18 cellular contexts compared by ENCODE assay signal in genomic region chr9:93960221-93960970, GRCh38. TPM values are rescaled to one million over a fixed set of nuclear protein-coding genes. Genes with fewer than 3 reads are reported as not detected.
DNase-seq lines count a peak whose midpoint lies in the region; ATAC-seq, FAIRE-seq and TF ChIP-seq lines count a peak whose summit lies in the region.
"Had no signal": no experiment of that assay in that cellular context is flagged by ENCODE, and none has a peak within 500 bp of the region (broad histone marks: within the 10 kb centered on the region; RNA-seq: fewer than 3 reads in every experiment).

No MANE protein-coding gene starts in this region.

- peak; percentile 49 for DNase-seq in CD14-positive monocyte (ENCODE audit: low spot score)
- DNase-seq in H1 (ENCODE audit: low read depth in 1 of 2, low spot score in 2 of 2) = peak in 1 of 2 experiments; percentile 72
- DNase-seq in natural killer cell = no peak
- DNase-seq in germinal center (ENCODE audit: low spot score) = no peak
- no peak for DNase-seq in NCI-H187 treated with DMSO at 0.1 percent for 48 hours (lab: John Stamatoyannopoulos, UW)
- DNase-seq: activated CD8-positive, alpha-beta T cell treated with anti-CD3 and anti-CD28 coated beads, Interleukin-2, amount 10 ng/mL, durations not matched to agents 7 days and 5 days; BE2C; GF-D8; left cardiac atrium; NCI-H2171; stimulated activated CD4-positive, alpha-beta T cell treated with anti-CD3 and anti-CD28 coated beads, Interleukin-1b, Interleukin-23, amount 100 ng/mL, for 48 hours; stimulated activated naive CD4-positive, alpha-beta T cell treated with Interleukin-2 at 50 U/mL for 16 hours; T-helper 2 cell had no signal

- H3K27me3 Mint-ChIP-seq in CD14-positive monocyte (ENCODE audit: low read depth in 3 of 3) = peaks cover 76 to 89% (median 85%) of the 10 kb centered on the region in 3 donors
- H3K27me3 Mint-ChIP-seq in natural killer cell (ENCODE audit: low read depth in 2 of 2) = peaks cover 61 to 68% of the 10 kb centered on the region in 2 donors

- H3K9me3 ChIP-seq in HUES6 (ENCODE audit: control insufficient read depth, insufficient read depth, low read depth, low read length) = no peaks in the 10 kb centered on the region
- H3K9me3 ChIP-seq in H1 (ENCODE audit: insufficient read depth in 2 of 2, low read depth in 1 of 2, low read length in 1 of 2) = no peaks in the 10 kb centered on the region; a peak in 1 of 4 replicates
- H3K9me3 ChIP-seq: BE2C, gastroesophageal sphincter had no signal

- H3K79me1 ChIP-seq in H1 (ENCODE audit: low read depth, low read length) = no peaks in the 10 kb centered on the region

- peak overlapping the region; percentile 17; the same call in 1 of the 2 replicates for H4K8ac ChIP-seq in H1 (ENCODE audit: extremely low read depth, insufficient read depth, low read length)

- no peak overlapping the region for H3K27ac ChIP-seq in HUES6 (ENCODE audit: low read depth, low read length)
- no peak overlapping the region for H3K27ac ChIP-seq in H1 (ENCODE audit: low read depth, low read length)
- H3K27ac ChIP-seq: gastroesophageal sphincter had no signal

- TF ChIP-seq RAD21 in H1 (IDR thresholded peaks at IDR 0.05 in 1 of 2, conservative IDR thresholded peaks at IDR 0.05 in 1 of 2; ENCODE audit: low read depth in 2 of 2, low read length in 2 of 2) = no peak

- H4K20me1 ChIP-seq in H1 (replicated peaks in 1 of 2; ENCODE audit: control insufficient read depth in 1 of 2, insufficient read depth in 2 of 2, low read length in 2 of 2) = peaks cover 2 to 23% of the 10 kb centered on the region in 2 experiments

- H4K5ac ChIP-seq in H1 (ENCODE audit: insufficient read length, low read depth, low read length) = no peak overlapping the region

- H3K27me3 ChIP-seq in HUES6 (ENCODE audit: control insufficient read depth, insufficient read depth, low read length) (peaks cover 81% of the 10 kb centered on the region), H1 (replicated peaks in 1 of 4; ENCODE audit: control insufficient read depth in 3 of 4, extremely low read depth in 1 of 4, insufficient read depth in 3 of 4, low read length in 3 of 4) (peaks cover 64 to 75% (median 72%) of the 10 kb centered on the region in 4 experiments)

- peaks cover 21% of the 10 kb centered on the region for H3K4me1 ChIP-seq in HUES6 (ENCODE audit: control insufficient read depth, insufficient read depth, low read length)
- peaks cover 0 to 31% (median 19%) of the 10 kb centered on the region in 4 experiments; a peak in 6 of 7 replicates for H3K4me1 ChIP-seq in H1 (replicated peaks in 1 of 4; ENCODE audit: control insufficient read depth in 3 of 4, insufficient read depth in 4 of 4, low read length in 3 of 4)
- H3K4me1 ChIP-seq: BE2C had no signal

- no peak overlapping the region for H3K9ac ChIP-seq in HUES6 (ENCODE audit: low read length)
- H3K9ac ChIP-seq in H1 (replicated peaks in 1 of 4; ENCODE audit: extremely low read depth in 1 of 4, low read depth in 3 of 4, low read length in 3 of 4) = no peak overlapping the region

- intact Hi-C loops in CD14-positive monocyte (cut with micrococcal nuclease) (loop anchor here (5.0 kb wide), 2 partner anchors 133 to 798 kb away; no protein-coding TSS in a partner anchor), natural killer cell (cut with micrococcal nuclease) (no loop called here)

- no peak for TF ChIP-seq CTCF in CD14-positive monocyte (IDR thresholded peaks at IDR 0.05)
- no peak for TF ChIP-seq CTCF in H1 (IDR thresholded peaks at IDR 0.05; ENCODE audit: control extremely low read depth in 1 of 3, insufficient read depth in 1 of 3, low read depth in 1 of 3, low read length in 3 of 3)
- TF ChIP-seq CTCF in natural killer cell (IDR thresholded peaks at IDR 0.05) = no peak

- TF ChIP-seq POLR2A in H1 (IDR thresholded peaks at IDR 0.05; ENCODE audit: control extremely low read depth in 1 of 2, low read depth in 2 of 2, low read length in 2 of 2) = no peak

- H3K36me3 ChIP-seq in HUES6 (ENCODE audit: control insufficient read depth, insufficient read depth, low read length) (no peaks in the 10 kb centered on the region), H1 (ENCODE audit: control insufficient read depth in 2 of 4, insufficient read depth in 4 of 4, low read length in 3 of 4) (peaks cover 0 to 7% (median 0%) of the 10 kb centered on the region in 4 experiments; a peak in 1 of 8 replicates)
- H3K36me3 ChIP-seq: BE2C, gastroesophageal sphincter had no signal

- peaks cover 40% of the 10 kb centered on the region for H3K4me1 Mint-ChIP-seq in CD14-positive monocyte
- H3K4me1 Mint-ChIP-seq in natural killer cell = peaks cover 21 to 39% of the 10 kb centered on the region in 2 donors

- H3K23ac ChIP-seq in H1 (ENCODE audit: insufficient read length) = no peak overlapping the region

- no peak overlapping the region for H2AK5ac ChIP-seq in H1 (ENCODE audit: low read depth, low read length)

- no peak overlapping the region for H4K91ac ChIP-seq in H1 (replicated peaks; ENCODE audit: insufficient read length, low read length)

- peak overlapping the region; percentile 39 to 91 for H3K4me3 Mint-ChIP-seq in CD14-positive monocyte
- H3K4me3 Mint-ChIP-seq in natural killer cell = peak overlapping the region; percentile 35
- H3K4me3 Mint-ChIP-seq: activated CD8-positive, alpha-beta T cell treated with anti-CD3 and anti-CD28 coated beads, Interleukin-2, amount 10 ng/mL, durations not matched to agents 7 days and 5 days had no signal

- H3K36me3 Mint-ChIP-seq in CD14-positive monocyte (peaks cover 8 to 11% of the 10 kb centered on the region in 2 donors), natural killer cell (no peaks in the 10 kb centered on the region)

- H2BK120ac ChIP-seq in H1 (replicated peaks; ENCODE audit: low read depth, low read length) = no peak overlapping the region

- H3K27ac Mint-ChIP-seq in CD14-positive monocyte (no peak overlapping the region), natural killer cell (no peak overlapping the region)
- H3K27ac Mint-ChIP-seq: activated CD8-positive, alpha-beta T cell treated with anti-CD3 and anti-CD28 coated beads, Interleukin-2, amount 10 ng/mL, durations not matched to agents 7 days and 5 days had no signal

- no peak overlapping the region for H3K4ac ChIP-seq in H1 (replicated peaks; ENCODE audit: insufficient read length, low read depth, low read length)

- POLR2A ChIA-PET in H1 (lab: Charles Lee; ENCODE audit: partially characterized antibody) = interaction anchor here (0.6 to 4.0 kb wide), 3 partner anchors 10 to 282 kb away, joined by 3 to 20 read pairs (median 6); no protein-coding TSS in a partner anchor

- peaks cover 0 to 40% (median 30%) of the 10 kb centered on the region in 7 donors for H3K9me3 Mint-ChIP-seq in CD14-positive monocyte
- H3K9me3 Mint-ChIP-seq in natural killer cell = no peaks in the 10 kb centered on the region

- H3K4me2 ChIP-seq in H1 (ENCODE audit: insufficient read depth in 1 of 2, low read depth in 2 of 2, low read length in 2 of 2) = peak overlapping the region; percentile 65 to 83

- H3K4me3 ChIP-seq in HUES6 (ENCODE audit: low read depth, low read length) = peak overlapping the region; percentile 36
- peak overlapping the region in 3 of 4 experiments; percentile 4 to 52 (median 10); a peak in 3 of 8 replicates for H3K4me3 ChIP-seq in H1 (ENCODE audit: extremely low read depth in 1 of 4, insufficient read depth in 2 of 4, low read depth in 3 of 4, low read length in 4 of 4)

- 0 out of 2 replicates have a peak overlapping the region, but pooled peaks have one; percentile 39 for H2BK12ac ChIP-seq in H1 (ENCODE audit: low read depth, low read length)

- H3K79me2 ChIP-seq in H1 (ENCODE audit: control insufficient read depth in 1 of 2, insufficient read depth in 2 of 2, low read length in 2 of 2) = no peaks in the 10 kb centered on the region

- H3K23me2 ChIP-seq in H1 (ENCODE audit: low read depth, low read length) = peaks cover 9% of the 10 kb centered on the region

- FAIRE-seq in H1 (lab: Jason Lieb, UNC) = no peak

- H2BK20ac ChIP-seq in H1 (ENCODE audit: low read length) = no peak overlapping the region

- CTCF ChIA-PET in H1 (lab: Charles Lee; ENCODE audit: partially characterized antibody) = interaction anchor here (0.6 to 11.8 kb wide), 6 partner anchors 13 to 278 kb away, joined by 3 to 146 read pairs (median 28); no protein-coding TSS in a partner anchor

- H2BK5ac ChIP-seq in H1 (ENCODE audit: low read depth, low read length) = no peak overlapping the region

- H3K14ac ChIP-seq in H1 (ENCODE audit: insufficient read length) = no peak overlapping the region

- TF ChIP-seq EP300 in H1 (IDR thresholded peaks at IDR 0.05; ENCODE audit: borderline replicate concordance in 1 of 2, low read depth in 2 of 2, low read length in 2 of 2) = no peak

- no peak overlapping the region for H2BK15ac ChIP-seq in H1 (ENCODE audit: low read length)

- 12% methylated on average over 34 of the region's 63 CpGs; no CpG with 5 or more reads in 1 of the 2 experiments for WGBS in H1 (ENCODE audit: extremely low coverage in 1 of 2, insufficient coverage in 1 of 2, insufficient read length in 1 of 2, insufficient replicate concordance in 2 of 2, low coverage in 1 of 2, low lambda C conversion rate in 2 of 2, missing lambda C conversion rate in 1 of 2), 2 experiments

- no peak overlapping the region for H3K18ac ChIP-seq in H1 (ENCODE audit: extremely low read depth, low read length)

- no peak overlapping the region for H2AFZ ChIP-seq in H1 (ENCODE audit: low read length)

- no peak overlapping the region for H3K56ac ChIP-seq in H1 (replicated peaks; ENCODE audit: insufficient read length, low read depth, low read length)

- ATAC-seq in natural killer cell = peak in 2 of 3 donors; percentile 34 to 36
- ATAC-seq in HG03439 (IDR thresholded peaks at IDR 0.05; ENCODE audit: unreplicated experiment) = no peak
- ATAC-seq in GM18502 (IDR thresholded peaks at IDR 0.05; ENCODE audit: poor library complexity, unreplicated experiment) = no peak
- ATAC-seq: activated CD8-positive, alpha-beta T cell treated with anti-CD3 and anti-CD28 coated beads, Interleukin-2, amount 10 ng/mL, durations not matched to agents 7 days and 5 days; gastroesophageal sphincter; left cardiac atrium had no signal

TF ChIP-seq in H1, 55 proteins besides CTCF, POLR2A, EP300 and RAD21 (continues in another document):
- TF ChIP-seq HDAC6 (IDR thresholded peaks at IDR 0.05; ENCODE audit: low read depth, low read length) (no peak), MAX (IDR thresholded peaks at IDR 0.05) (no peak)

RNA-seq across cellular contexts. Expression of gene BARX1, which starts 5.2 kb away (rescaled TPM):
- polyA plus RNA-seq in CD14-positive monocyte (not detected), H1 (2011; rRNA removed) (0.79 and 1.3 TPM in 2 replicates)
- total RNA-seq in H1 (2021; fragmentation: NEBNext Ultra II Directional; extraction: Animal tissue kit (Norgen Biotek cat#: 25700)) = 2.1 and 2.6 TPM in 2 replicates
- polyA plus RNA-seq in H1 (2011; cell fraction: cytosol; rRNA removed) = 1.00 TPM
- 1.4 TPM for polyA plus RNA-seq in H1 (2011; cell fraction: nucleus; rRNA removed)
- polyA plus RNA-seq in H1 (2012, experiment 1 of 2) = 0.68 to 0.87 TPM (median 0.76 TPM) in 4 replicates
- polyA plus RNA-seq in H1 (2012, experiment 2 of 2) = 0.92 TPM
- 2.3 TPM for polyA plus RNA-seq in H1 (2013, experiment 1 of 2)
- 2.3 TPM for polyA plus RNA-seq in H1 (2013, experiment 2 of 2)
- polyA minus RNA-seq in H1 (2011; rRNA and poly(A)+ RNA removed) = 0.22 TPM in 1 of 2 replicates, not detected in the other
- not detected for polyA minus RNA-seq in H1 (2011; cell fraction: cytosol; rRNA and poly(A)+ RNA removed)
- not detected for polyA minus RNA-seq in H1 (2011; cell fraction: nucleus; rRNA and poly(A)+ RNA removed)
- not detected for total RNA-seq in natural killer cell
- total RNA-seq: left cardiac atrium, OCI-LY7 had no signal

Comparison
In these comparisons a context has a peak if more than half of its experiments do, and no peak if none do; other contexts are left out.
1. ATAC-seq: peak in natural killer cell (2 of 3); none in HG03439 (single experiment) and GM18502 (single experiment).